ENCODE assay signal across 8 cellular contexts in genomic region chrX:110146521-110146920, GRCh38.
DNase-seq lines count a peak whose midpoint lies in the region; ATAC-seq and TF ChIP-seq lines count a peak whose summit lies in the region.

No MANE protein-coding gene starts in this region.

- CTCF ChIA-PET in Calu3 (lab: Charles Lee) = interaction anchor here (0.6 to 1.5 kb wide), 15 partner anchors 8 to 810 kb away, joined by 3 to 9 read pairs (median 4); no protein-coding TSS in a partner anchor

- intact Hi-C loops in Calu3 (cut with micrococcal nuclease; ENCODE audit: unreplicated experiment) = loop anchor here (1.0 kb wide), 1 partner anchor 235 kb away; no protein-coding TSS in a partner anchor
- intact Hi-C loops in activated T-helper 2 cell treated with anti-CD3 and anti-CD28 coated beads, Interferon-gamma antibody, Interleukin-2, Interleukin-4, amounts not matched to agents 10 μg/mL and 5 μg/mL and 100 μg/mL, durations not matched to agents 14 hours and 24 hours and 36 hours (cut with micrococcal nuclease) = loop anchor here (5.0 kb wide), 1 partner anchor 254 kb away; no protein-coding TSS in a partner anchor

- no peaks in the 10 kb centered on the region for H3K9me3 Mint-ChIP-seq in Calu3 (ENCODE audit: low read depth, unreplicated experiment)
- H3K9me3 Mint-ChIP-seq in activated T-helper 2 cell treated with anti-CD3 and anti-CD28 coated beads, Interferon-gamma antibody, Interleukin-2, Interleukin-4, amounts not matched to agents 10 μg/mL and 5 μg/mL and 100 μg/mL, durations not matched to agents 14 hours and 24 hours and 36 hours = no peaks in the 10 kb centered on the region

- H3K36me3 ChIP-seq in lung (ENCODE audit: control insufficient read depth in 2 of 2, insufficient read depth in 2 of 2, low read length in 2 of 2) = peaks cover 1 to 4% of the 10 kb centered on the region in 2 donors

- H3K27ac ChIP-seq in lung (ENCODE audit: low read depth in 1 of 2, low read length in 1 of 2) = no peak overlapping the region

- DNase-seq in Calu3 = peak; percentile 28
- peak; percentile 74 for DNase-seq in HT-29 (ENCODE audit: low spot score)
- DNase-seq in SK-N-DZ (ENCODE audit: low spot score) = peak; percentile 38
- DNase-seq in choroid plexus epithelial cell (ENCODE audit: low read depth) = peak; percentile 73
- DNase-seq in lung (ENCODE audit: low spot score) = peak; percentile 47
- DNase-seq in islet precursor cell = no peak
- no peak for DNase-seq in activated T-helper 2 cell treated with anti-CD3 and anti-CD28 coated beads, Interferon-gamma antibody, Interleukin-2, Interleukin-4, amounts not matched to agents 10 μg/mL and 5 μg/mL and 100 μg/mL, durations not matched to agents 14 hours and 24 hours and 36 hours (ENCODE audit: low spot score)

- H3K27me3 ChIP-seq in lung (ENCODE audit: control insufficient read depth, insufficient read depth) = no peaks in the 10 kb centered on the region

- H3K4me1 ChIP-seq in lung (ENCODE audit: control insufficient read depth in 2 of 2, insufficient read depth in 2 of 2, low read length in 2 of 2) = peaks cover 2 to 16% of the 10 kb centered on the region in 2 donors

- no peak overlapping the region for H3K4me3 ChIP-seq in choroid plexus epithelial cell (ENCODE audit: low read depth, low read length)
- H3K4me3 ChIP-seq in lung = no peak overlapping the region

- H3K9me3 ChIP-seq in lung (ENCODE audit: control insufficient read depth in 2 of 2, insufficient read depth in 1 of 2, low read length in 1 of 2) = no peaks in the 10 kb centered on the region

- TF ChIP-seq CTCF in Calu3 (IDR thresholded peaks at IDR 0.05; ENCODE audit: unreplicated experiment) = no peak
- peak; percentile 76 for TF ChIP-seq CTCF in choroid plexus epithelial cell (conservative IDR thresholded peaks at IDR 0.05; ENCODE audit: low read depth, low read length)
- peak; percentile 45 for TF ChIP-seq CTCF in lung (IDR thresholded peaks at IDR 0.05; ENCODE audit: control extremely low read depth, extremely low read depth)

- 21 to 60% methylated on average over 1 to 2 of the region's 2 CpGs for WGBS in lung, 2 donors

- no peak overlapping the region for H3K27ac Mint-ChIP-seq in Calu3 (ENCODE audit: unreplicated experiment)
- no peak overlapping the region for H3K27ac Mint-ChIP-seq in activated T-helper 2 cell treated with anti-CD3 and anti-CD28 coated beads, Interferon-gamma antibody, Interleukin-2, Interleukin-4, amounts not matched to agents 10 μg/mL and 5 μg/mL and 100 μg/mL, durations not matched to agents 14 hours and 24 hours and 36 hours

- H3K4me3 Mint-ChIP-seq in Calu3 (ENCODE audit: low read depth, unreplicated experiment) = no peak overlapping the region
- H3K4me3 Mint-ChIP-seq in activated T-helper 2 cell treated with anti-CD3 and anti-CD28 coated beads, Interferon-gamma antibody, Interleukin-2, Interleukin-4, amounts not matched to agents 10 μg/mL and 5 μg/mL and 100 μg/mL, durations not matched to agents 14 hours and 24 hours and 36 hours (ENCODE audit: low read depth) = no peak overlapping the region

- H3K4me1 Mint-ChIP-seq in Calu3 (ENCODE audit: low read depth, unreplicated experiment) = peaks cover 6% of the 10 kb centered on the region
- peaks cover 3% of the 10 kb centered on the region for H3K4me1 Mint-ChIP-seq in activated T-helper 2 cell treated with anti-CD3 and anti-CD28 coated beads, Interferon-gamma antibody, Interleukin-2, Interleukin-4, amounts not matched to agents 10 μg/mL and 5 μg/mL and 100 μg/mL, durations not matched to agents 14 hours and 24 hours and 36 hours (ENCODE audit: low read depth)

- ATAC-seq in GM18907 (IDR thresholded peaks at IDR 0.05; ENCODE audit: unreplicated experiment) = peak; percentile 77
- ATAC-seq in lung (ENCODE audit: insufficient read depth, low FRiP score) = no peak

- no peaks in the 10 kb centered on the region for H3K27me3 Mint-ChIP-seq in Calu3 (ENCODE audit: unreplicated experiment)
- H3K27me3 Mint-ChIP-seq in activated T-helper 2 cell treated with anti-CD3 and anti-CD28 coated beads, Interferon-gamma antibody, Interleukin-2, Interleukin-4, amounts not matched to agents 10 μg/mL and 5 μg/mL and 100 μg/mL, durations not matched to agents 14 hours and 24 hours and 36 hours (ENCODE audit: low read depth) = no peaks in the 10 kb centered on the region

- BruUV-seq in Calu3 (replicated peaks; lab: Mats Ljungman, UMichigan) = no TSS peak

- H3K36me3 Mint-ChIP-seq in Calu3 (ENCODE audit: insufficient read depth, unreplicated experiment) = no peaks in the 10 kb centered on the region
- peaks cover 3% of the 10 kb centered on the region for H3K36me3 Mint-ChIP-seq in activated T-helper 2 cell treated with anti-CD3 and anti-CD28 coated beads, Interferon-gamma antibody, Interleukin-2, Interleukin-4, amounts not matched to agents 10 μg/mL and 5 μg/mL and 100 μg/mL, durations not matched to agents 14 hours and 24 hours and 36 hours (ENCODE audit: low read depth)

Comparison
In these comparisons a context has a peak if more than half of its experiments do, and no peak if none do; other contexts are left out.
1. DNase-seq: peak in Calu3 (single experiment), HT-29 (single experiment), SK-N-DZ (single experiment), choroid plexus epithelial cell (single experiment) and lung (single experiment); none in islet precursor cell (single experiment) and activated T-helper 2 cell treated with anti-CD3 and anti-CD28 coated beads, Interferon-gamma antibody, Interleukin-2, Interleukin-4, amounts not matched to agents 10 μg/mL and 5 μg/mL and 100 μg/mL, durations not matched to agents 14 hours and 24 hours and 36 hours (single experiment).